Comparison of ENCODE assay signal across 1 cellular context in the genomic region with DNA sequence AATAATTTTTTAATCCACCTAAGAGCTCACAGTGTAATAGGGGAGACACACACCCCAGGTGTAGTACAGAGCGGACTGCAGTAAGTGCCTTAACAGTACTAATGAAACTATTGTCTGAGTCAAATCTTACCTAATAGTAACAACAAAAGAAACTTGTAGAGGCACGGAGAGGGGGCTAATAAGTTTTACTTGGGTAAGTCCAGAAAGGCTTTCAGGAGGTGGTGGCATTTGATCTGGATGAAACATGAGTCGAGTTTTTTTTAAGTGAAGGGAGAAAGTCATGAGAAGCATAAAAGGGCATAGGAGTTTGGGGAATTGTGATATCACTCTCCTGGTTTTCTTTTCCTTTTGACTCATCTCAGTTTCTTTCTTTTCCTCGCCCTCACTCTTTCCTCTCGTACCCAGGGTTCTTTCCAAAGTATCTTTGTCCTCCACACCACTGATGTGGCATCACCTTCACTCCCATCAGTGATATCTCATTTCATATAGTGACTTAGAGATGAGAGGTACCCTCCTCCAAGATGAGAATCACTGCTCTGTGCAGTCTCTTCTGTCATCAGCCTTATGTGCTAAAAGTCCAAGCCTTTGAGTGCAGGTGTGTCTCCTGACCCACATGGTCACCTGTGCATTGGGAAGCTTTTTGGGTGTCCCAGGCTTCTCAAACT.
TF ChIP-seq lines count a peak whose summit lies in the region.

No MANE protein-coding gene starts in this region.

TF ChIP-seq in SK-N-SH treated with all-trans-retinoic acid at 6 μM for 48 hours, 23 proteins besides CTCF, POLR2A, EP300 and RAD21 (continued from another document):
- TF ChIP-seq, protein P1, sequence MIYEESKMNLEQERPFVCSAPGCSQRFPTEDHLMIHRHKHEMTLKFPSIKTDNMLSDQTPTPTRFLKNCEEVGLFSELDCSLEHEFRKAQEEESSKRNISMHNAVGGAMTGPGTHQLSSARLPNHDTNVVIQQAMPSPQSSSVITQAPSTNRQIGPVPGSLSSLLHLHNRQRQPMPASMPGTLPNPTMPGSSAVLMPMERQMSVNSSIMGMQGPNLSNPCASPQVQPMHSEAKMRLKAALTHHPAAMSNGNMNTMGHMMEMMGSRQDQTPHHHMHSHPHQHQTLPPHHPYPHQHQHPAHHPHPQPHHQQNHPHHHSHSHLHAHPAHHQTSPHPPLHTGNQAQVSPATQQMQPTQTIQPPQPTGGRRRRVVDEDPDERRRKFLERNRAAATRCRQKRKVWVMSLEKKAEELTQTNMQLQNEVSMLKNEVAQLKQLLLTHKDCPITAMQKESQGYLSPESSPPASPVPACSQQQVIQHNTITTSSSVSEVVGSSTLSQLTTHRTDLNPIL (CRISPR knock-in tag; IDR thresholded peaks at IDR 0.05; ENCODE audit: low read depth), result no peak
- TF ChIP-seq ZNF8 (CRISPR knock-in tag; IDR thresholded peaks at IDR 0.05) (no peak), SNAI2 (CRISPR knock-in tag; IDR thresholded peaks at IDR 0.05) (no peak), TOX (CRISPR knock-in tag; IDR thresholded peaks at IDR 0.05; ENCODE audit: borderline replicate concordance) (no peak), ZC3H10 (CRISPR knock-in tag; IDR thresholded peaks at IDR 0.05) (no peak), ISL1 (CRISPR knock-in tag; IDR thresholded peaks at IDR 0.05) (no peak)
- TF ChIP-seq, protein P2, sequence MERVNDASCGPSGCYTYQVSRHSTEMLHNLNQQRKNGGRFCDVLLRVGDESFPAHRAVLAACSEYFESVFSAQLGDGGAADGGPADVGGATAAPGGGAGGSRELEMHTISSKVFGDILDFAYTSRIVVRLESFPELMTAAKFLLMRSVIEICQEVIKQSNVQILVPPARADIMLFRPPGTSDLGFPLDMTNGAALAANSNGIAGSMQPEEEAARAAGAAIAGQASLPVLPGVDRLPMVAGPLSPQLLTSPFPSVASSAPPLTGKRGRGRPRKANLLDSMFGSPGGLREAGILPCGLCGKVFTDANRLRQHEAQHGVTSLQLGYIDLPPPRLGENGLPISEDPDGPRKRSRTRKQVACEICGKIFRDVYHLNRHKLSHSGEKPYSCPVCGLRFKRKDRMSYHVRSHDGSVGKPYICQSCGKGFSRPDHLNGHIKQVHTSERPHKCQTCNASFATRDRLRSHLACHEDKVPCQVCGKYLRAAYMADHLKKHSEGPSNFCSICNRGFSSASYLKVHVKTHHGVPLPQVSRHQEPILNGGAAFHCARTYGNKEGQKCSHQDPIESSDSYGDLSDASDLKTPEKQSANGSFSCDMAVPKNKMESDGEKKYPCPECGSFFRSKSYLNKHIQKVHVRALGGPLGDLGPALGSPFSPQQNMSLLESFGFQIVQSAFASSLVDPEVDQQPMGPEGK (CRISPR knock-in tag; IDR thresholded peaks at IDR 0.05; ENCODE audit: borderline replicate concordance), result no peak
TF ChIP-seq in SK-N-SH treated with all-trans-retinoic acid at 6 μM for 48 hours: peak in this region for 0.
